Comparison of ENCODE assay signal across 11 cellular contexts in the genomic region with DNA sequence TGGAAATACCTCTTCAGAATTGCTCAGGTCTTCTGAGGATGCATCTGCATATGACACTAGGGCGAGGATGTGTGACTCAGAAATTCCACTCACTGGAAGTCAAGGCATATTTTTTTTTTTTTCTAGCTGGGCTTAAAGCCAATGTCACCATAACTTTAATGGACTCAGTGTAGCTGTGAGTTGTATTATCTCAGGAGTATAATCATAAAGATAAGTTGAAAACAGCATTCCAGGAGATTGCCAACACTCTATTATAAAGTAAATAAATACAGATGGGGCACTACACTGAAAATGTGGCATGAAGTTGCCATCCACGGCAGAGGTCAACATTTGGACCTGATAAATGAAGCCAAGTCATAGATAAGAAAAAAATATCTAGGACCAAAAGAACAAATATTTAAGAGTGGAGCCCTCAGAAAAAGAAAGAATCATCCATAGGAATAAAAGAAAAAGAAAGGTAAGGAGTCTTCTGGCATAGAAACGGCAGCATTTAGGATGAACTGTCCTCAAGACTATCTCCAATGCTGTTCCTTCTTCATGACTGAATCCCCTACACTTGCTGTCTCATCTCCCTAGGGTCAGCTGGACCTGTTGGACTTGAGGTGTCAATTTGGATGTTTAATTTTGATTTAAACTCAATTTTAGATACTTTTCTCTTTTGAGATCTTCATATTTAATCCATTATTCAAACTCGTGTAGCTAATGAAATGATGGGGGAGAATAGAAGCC.
DNase-seq lines count a peak whose midpoint lies in the region; FAIRE-seq and TF ChIP-seq lines count a peak whose summit lies in the region.
"Had no signal": no experiment of that assay in that cellular context is flagged by ENCODE, and none has a peak within 500 bp of the region (broad histone marks: within the 10 kb centered on the region; RNA-seq: fewer than 3 reads in every experiment).

No MANE protein-coding gene starts in this region.

- H3K36me3 ChIP-seq in breast epithelium (no peaks in the 10 kb centered on the region), astrocyte (ENCODE audit: insufficient read depth, low read length) (no peaks in the 10 kb centered on the region), hepatocyte (replicated peaks; ENCODE audit: insufficient read depth, low read depth) (no peaks in the 10 kb centered on the region), uterus (no peaks in the 10 kb centered on the region)
- H3K36me3 ChIP-seq: BLaER1 treated with 17β-estradiol and CSF1 and Interleukin-3, amounts not matched to agents 10 nM and 100 nM; right lobe of liver had no signal

- no peaks in the 10 kb centered on the region for H3K27me3 Mint-ChIP-seq in MCF 10A (ENCODE audit: insufficient read depth, unreplicated experiment)
- H3K27me3 Mint-ChIP-seq in astrocyte (ENCODE audit: low read depth, unreplicated experiment), result no peaks in the 10 kb centered on the region
- no peaks in the 10 kb centered on the region for H3K27me3 Mint-ChIP-seq in activated CD4-positive, alpha-beta memory T cell treated with anti-CD3 and anti-CD28 coated beads, Interleukin-2, amount 10 ng/mL, durations not matched to agents 7 days and 5 days

- H3K4me3 Mint-ChIP-seq in MCF 10A (ENCODE audit: unreplicated experiment) (no peak overlapping the region), astrocyte (ENCODE audit: unreplicated experiment) (no peak overlapping the region)
- H3K4me3 Mint-ChIP-seq in activated CD4-positive, alpha-beta memory T cell treated with anti-CD3 and anti-CD28 coated beads, Interleukin-2, amount 10 ng/mL, durations not matched to agents 7 days and 5 days, result no peak overlapping the region

- no peak overlapping the region for H2AFZ ChIP-seq in astrocyte (ENCODE audit: low read depth, low read length)
- no peak overlapping the region for H2AFZ ChIP-seq in hepatocyte

- no peaks in the 10 kb centered on the region for H3K36me3 Mint-ChIP-seq in MCF 10A (ENCODE audit: insufficient read depth, unreplicated experiment)
- no peaks in the 10 kb centered on the region for H3K36me3 Mint-ChIP-seq in astrocyte (ENCODE audit: low read depth, unreplicated experiment)
- no peaks in the 10 kb centered on the region for H3K36me3 Mint-ChIP-seq in activated CD4-positive, alpha-beta memory T cell treated with anti-CD3 and anti-CD28 coated beads, Interleukin-2, amount 10 ng/mL, durations not matched to agents 7 days and 5 days (ENCODE audit: low read depth)

- BruUV-seq in MCF 10A (replicated peaks; lab: Mats Ljungman, UMichigan), result TSS peak; percentile 83

- WGBS in hepatocyte (ENCODE audit: low lambda C conversion rate, missing lambda C conversion rate), result 67% methylated on average over 4 of the region's 4 CpGs

- intact Hi-C loops in MCF 10A (cut with micrococcal nuclease) (loop anchor here (5.0 to 10.0 kb wide), 2 partner anchors 69 to 112 kb away; no protein-coding TSS in a partner anchor), breast epithelium (cut with DNase I; ENCODE audit: low total_unique reads) (no loop called here), uterus (cut with DNase I; ENCODE audit: low total_unique reads) (no loop called here)

- no peaks in the 10 kb centered on the region for H3K9me2 ChIP-seq in hepatocyte (replicated peaks; ENCODE audit: insufficient read depth)

- CTCF ChIA-PET in MCF 10A (lab: Yijun Ruan, JAX), result interaction anchor here (0.6 to 0.8 kb wide), 2 partner anchors 124 to 151 kb away, joined by 3 read pairs; no protein-coding TSS in a partner anchor
- CTCF ChIA-PET in activated CD4-positive, alpha-beta memory T cell treated with anti-CD3 and anti-CD28 coated beads, Interleukin-2, amount 10 ng/mL, durations not matched to agents 7 days and 5 days (lab: Charles Lee), result interaction anchor here (0.6 kb wide), 1 partner anchor 61 kb away, joined by 3 read pairs; no protein-coding TSS in a partner anchor

- TF ChIP-seq POLR2A in breast epithelium (IDR thresholded peaks at IDR 0.05) (no peak), uterus (IDR thresholded peaks at IDR 0.05) (no peak)

- no peak overlapping the region for H3K9ac ChIP-seq in astrocyte (ENCODE audit: low read length)
- H3K9ac ChIP-seq: BLaER1 treated with 17β-estradiol and CSF1 and Interleukin-3, amounts not matched to agents 10 nM and 100 nM had no signal

- H3K27ac Mint-ChIP-seq in MCF 10A (ENCODE audit: low read depth, unreplicated experiment) (peak overlapping the region; percentile 78), astrocyte (ENCODE audit: unreplicated experiment) (peak overlapping the region; percentile 80)
- H3K27ac Mint-ChIP-seq in activated CD4-positive, alpha-beta memory T cell treated with anti-CD3 and anti-CD28 coated beads, Interleukin-2, amount 10 ng/mL, durations not matched to agents 7 days and 5 days, result no peak overlapping the region

- no peaks in the 10 kb centered on the region for H3K27me3 ChIP-seq in breast epithelium
- no peaks in the 10 kb centered on the region for H3K27me3 ChIP-seq in astrocyte (ENCODE audit: insufficient read depth, low read length)
- no peaks in the 10 kb centered on the region for H3K27me3 ChIP-seq in hepatocyte
- H3K27me3 ChIP-seq in uterus, result no peaks in the 10 kb centered on the region
- H3K27me3 ChIP-seq: BLaER1 treated with 17β-estradiol and CSF1 and Interleukin-3, amounts not matched to agents 10 nM and 100 nM; right lobe of liver had no signal

- H3K9me3 ChIP-seq in breast epithelium (no peaks in the 10 kb centered on the region), astrocyte (ENCODE audit: insufficient read depth, low read depth, low read length) (no peaks in the 10 kb centered on the region), hepatocyte (ENCODE audit: low read depth) (no peaks in the 10 kb centered on the region), uterus (no peaks in the 10 kb centered on the region)
- H3K9me3 ChIP-seq: BLaER1 treated with 17β-estradiol and CSF1 and Interleukin-3, amounts not matched to agents 10 nM and 100 nM; right lobe of liver had no signal

- H3K4me2 ChIP-seq in astrocyte (ENCODE audit: low read length), result peak overlapping the region; percentile 23
- H3K4me2 ChIP-seq in hepatocyte, result no peak overlapping the region
- H3K4me2 ChIP-seq: BLaER1 treated with 17β-estradiol and CSF1 and Interleukin-3, amounts not matched to agents 10 nM and 100 nM had no signal

- DNase-seq in MCF 10A (ENCODE audit: unreplicated experiment), result peak; percentile 80
- no peak for DNase-seq in breast epithelium (ENCODE audit: low spot score in 2 of 2)
- peak; percentile 83 for DNase-seq in astrocyte (ENCODE audit: low read depth)
- peak; percentile 79 for DNase-seq in hepatocyte (ENCODE audit: low spot score)
- peak in 1 of 2 donors; percentile 36 for DNase-seq in uterus
- DNase-seq in NCI-H2171 treated with DMSO at 0.1 percent for 48 hours (lab: John Stamatoyannopoulos, UW), result no peak
- no peak for DNase-seq in activated CD4-positive, alpha-beta memory T cell treated with anti-CD3 and anti-CD28 coated beads, Interleukin-2, amount 10 ng/mL, durations not matched to agents 7 days and 5 days
- DNase-seq in HK-2 (ENCODE audit: unreplicated experiment), result no peak
- DNase-seq: NK-92 treated with Interleukin-12 subunit alpha and Interleukin-12 subunit beta, amount 100 ng/mL, for 24 hours; right lobe of liver had no signal

- H3K4me1 ChIP-seq in breast epithelium, result no peaks in the 10 kb centered on the region
- H3K4me1 ChIP-seq in astrocyte (ENCODE audit: insufficient read depth, low read length), result peaks cover 12% of the 10 kb centered on the region
- H3K4me1 ChIP-seq in hepatocyte (ENCODE audit: insufficient read depth), result no peaks in the 10 kb centered on the region
- peaks cover 0 to 14% of the 10 kb centered on the region in 2 donors for H3K4me1 ChIP-seq in uterus
- H3K4me1 ChIP-seq: BLaER1 treated with 17β-estradiol and CSF1 and Interleukin-3, amounts not matched to agents 10 nM and 100 nM; right lobe of liver had no signal

- no peak overlapping the region for H3K27ac ChIP-seq in breast epithelium
- peak overlapping the region; percentile 29 for H3K27ac ChIP-seq in astrocyte (ENCODE audit: low read depth, low read length)
- H3K27ac ChIP-seq in hepatocyte, result peak overlapping the region; percentile 15
- peak overlapping the region; percentile 22 to 50 for H3K27ac ChIP-seq in uterus
- H3K27ac ChIP-seq: BLaER1 treated with 17β-estradiol and CSF1 and Interleukin-3, amounts not matched to agents 10 nM and 100 nM; right lobe of liver had no signal

- H3K4me3 ChIP-seq in breast epithelium (no peak overlapping the region), astrocyte (ENCODE audit: insufficient read depth, low read depth, low read length) (no peak overlapping the region), hepatocyte (no peak overlapping the region), uterus (no peak overlapping the region)
- H3K4me3 ChIP-seq: BLaER1 treated with 17β-estradiol and CSF1 and Interleukin-3, amounts not matched to agents 10 nM and 100 nM; right lobe of liver had no signal

- POLR2A ChIA-PET in MCF 10A (lab: Yijun Ruan, JAX), result interaction anchor here (0.6 to 1.4 kb wide), 16 partner anchors 8 to 167 kb away, joined by 3 to 8 read pairs (median 4); partner anchors contain the start of gene CAV2
- POLR2A ChIA-PET in activated CD4-positive, alpha-beta memory T cell treated with anti-CD3 and anti-CD28 coated beads, Interleukin-2, amount 10 ng/mL, durations not matched to agents 7 days and 5 days (lab: Charles Lee), result no interaction called here

- H3K9me3 Mint-ChIP-seq in MCF 10A (ENCODE audit: unreplicated experiment) (peaks cover 5% of the 10 kb centered on the region), astrocyte (ENCODE audit: unreplicated experiment) (peaks cover 3% of the 10 kb centered on the region)
- H3K9me3 Mint-ChIP-seq in activated CD4-positive, alpha-beta memory T cell treated with anti-CD3 and anti-CD28 coated beads, Interleukin-2, amount 10 ng/mL, durations not matched to agents 7 days and 5 days, result no peaks in the 10 kb centered on the region

- H3K4me1 Mint-ChIP-seq in MCF 10A (ENCODE audit: insufficient read depth, unreplicated experiment) (peaks cover 41% of the 10 kb centered on the region), astrocyte (ENCODE audit: low read depth, unreplicated experiment) (peaks cover 19% of the 10 kb centered on the region)
- H3K4me1 Mint-ChIP-seq in activated CD4-positive, alpha-beta memory T cell treated with anti-CD3 and anti-CD28 coated beads, Interleukin-2, amount 10 ng/mL, durations not matched to agents 7 days and 5 days, result no peaks in the 10 kb centered on the region

- no peaks in the 10 kb centered on the region for H3K79me2 ChIP-seq in astrocyte (ENCODE audit: insufficient read depth, low read length)
- H3K79me2 ChIP-seq in hepatocyte, result no peaks in the 10 kb centered on the region

- H4K20me1 ChIP-seq in astrocyte (ENCODE audit: insufficient read depth, low read length) (no peaks in the 10 kb centered on the region), hepatocyte (ENCODE audit: insufficient read depth, poor library complexity, severe bottlenecking) (no peaks in the 10 kb centered on the region)
- H4K20me1 ChIP-seq: BLaER1 treated with 17β-estradiol and CSF1 and Interleukin-3, amounts not matched to agents 10 nM and 100 nM had no signal

- TF ChIP-seq CTCF in MCF 10A (IDR thresholded peaks at IDR 0.05; ENCODE audit: unreplicated experiment) (no peak), breast epithelium (IDR thresholded peaks at IDR 0.05) (no peak), astrocyte (IDR thresholded peaks at IDR 0.05; ENCODE audit: insufficient read depth, low read depth, low read length) (no peak), hepatocyte (IDR thresholded peaks at IDR 0.05; ENCODE audit: poor library complexity) (no peak), uterus (IDR thresholded peaks at IDR 0.05) (no peak)

- peak; percentile 96 for FAIRE-seq in astrocyte (lab: Jason Lieb, UNC)

Comparison
In these comparisons a context has a peak if more than half of its experiments do, and no peak if none do; other contexts are left out.
1. DNase-seq: peak in MCF 10A (single experiment), astrocyte (single experiment) and hepatocyte (single experiment); none in breast epithelium (0 of 2), NCI-H2171 treated with DMSO at 0.1 percent for 48 hours (single experiment), activated CD4-positive, alpha-beta memory T cell treated with anti-CD3 and anti-CD28 coated beads, Interleukin-2, amount 10 ng/mL, durations not matched to agents 7 days and 5 days (single experiment) and HK-2 (single experiment).
2. H3K27ac ChIP-seq: peak in astrocyte (single experiment), hepatocyte (single experiment) and uterus (2 of 2); none in breast epithelium (0 of 2).